ENCODE assay signal across 26 cellular contexts in the genomic region with DNA sequence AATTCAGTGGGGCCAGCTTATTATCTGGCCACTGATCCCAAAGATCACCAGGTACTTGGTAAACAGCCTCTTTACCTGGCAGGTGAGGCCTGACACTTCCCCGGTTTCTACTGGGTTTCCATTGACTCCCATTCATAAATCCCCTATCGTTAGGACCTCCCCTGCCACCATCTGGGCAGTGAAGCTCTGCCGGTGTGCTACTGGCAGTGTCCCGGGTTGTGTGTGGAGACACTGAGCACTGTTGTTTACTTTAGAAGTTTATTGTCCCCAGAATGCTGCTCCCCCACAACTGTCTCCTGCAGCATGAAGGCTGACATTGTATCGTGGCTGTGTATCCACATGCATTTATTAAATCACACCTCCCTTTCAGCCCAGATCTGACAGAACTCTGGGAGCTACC.
"Had no signal": no experiment of that assay in that cellular context is flagged by ENCODE, and none has a peak within 500 bp of the region (broad histone marks: within the 10 kb centered on the region; RNA-seq: fewer than 3 reads in every experiment).

No MANE protein-coding gene starts in this region.

- H3K36me3 Mint-ChIP-seq: stimulated activated effector memory CD8-positive, alpha-beta T cell treated with anti-CD3 and anti-CD28 coated beads, Interleukin-12 subunit alpha, Interleukin-12 subunit beta, amount 100 ng/mL, for 72 hours; WTC11 had no signal

- H3K27me3 ChIP-seq: adrenal gland, ascending aorta, brain microvascular endothelial cell, tibial artery had no signal

- H3K27ac ChIP-seq: adrenal gland, ascending aorta, brain microvascular endothelial cell, tibial artery had no signal

- H3K4me1 ChIP-seq: ascending aorta, tibial artery had no signal

- DNase-seq: activated CD4-positive, alpha-beta T cell treated with anti-CD3 and anti-CD28 coated beads for 36 hours; activated CD4-positive, alpha-beta T cell treated with anti-CD3 and anti-CD28 coated beads, Interleukin-2, amount 50 U/mL, for 4 hours; activated CD8-positive, alpha-beta memory T cell treated with anti-CD3 and anti-CD28 coated beads for 24 hours; activated CD8-positive, alpha-beta memory T cell treated with anti-CD3 and anti-CD28 coated beads, Interleukin-2, amount 50 U/mL, for 4 hours; activated naive CD4-positive, alpha-beta T cell; activated T-cell treated with anti-CD3 and anti-CD28 coated beads, Interleukin-2, amount 50 U/mL, for 4 hours; adrenal gland; brain microvascular endothelial cell; caudate nucleus; effector CD8-positive, alpha-beta T cell; erythroblast; foreskin melanocyte; kidney glomerular epithelial cell; occipital lobe; small intestine; stimulated activated CD4-positive, alpha-beta T cell treated with anti-CD3 and anti-CD28 coated beads, Interleukin-2, amount 100 ng/mL, for 24 hours; stimulated activated naive CD8-positive, alpha-beta T cell treated with anti-CD3 and anti-CD28 coated beads, Interleukin-15, amount 100 ng/mL, for 72 hours; T1000; tibial artery had no signal

- H3K4me1 Mint-ChIP-seq: activated CD4-positive, alpha-beta T cell treated with anti-CD3 and anti-CD28 coated beads for 36 hours; stimulated activated effector memory CD8-positive, alpha-beta T cell treated with anti-CD3 and anti-CD28 coated beads, Interleukin-12 subunit alpha, Interleukin-12 subunit beta, amount 100 ng/mL, for 72 hours had no signal

- H3K4me3 ChIP-seq: adrenal gland, ascending aorta, tibial artery had no signal

- H3K27ac Mint-ChIP-seq: activated CD4-positive, alpha-beta T cell treated with anti-CD3 and anti-CD28 coated beads for 36 hours; activated naive CD8-positive, alpha-beta T cell; activated T-helper 2 cell treated with anti-CD3 and anti-CD28 coated beads, Interferon-gamma antibody, Interleukin-2, Interleukin-4, amounts not matched to agents 10 μg/mL and 5 μg/mL and 100 μg/mL, durations not matched to agents 14 hours and 24 hours and 36 hours; dendritic cell treated with granulocyte-macrophage colony-stimulating factor and Interleukin-4, amounts not matched to agents 40 ng/mL and 50 ng/mL, for 4 days; memory B cell; stimulated activated effector memory CD8-positive, alpha-beta T cell treated with anti-CD3 and anti-CD28 coated beads, Interleukin-12 subunit alpha, Interleukin-12 subunit beta, amount 100 ng/mL, for 72 hours; WTC11 had no signal

- H3K36me3 ChIP-seq: adrenal gland, brain microvascular endothelial cell had no signal

- H3K9me3 Mint-ChIP-seq: activated T-cell treated with anti-CD3 and anti-CD28 coated beads, Interleukin-2, amount 50 U/mL, for 4 hours; activated T-helper 2 cell treated with anti-CD3 and anti-CD28 coated beads, Interferon-gamma antibody, Interleukin-2, Interleukin-4, amounts not matched to agents 10 μg/mL and 5 μg/mL and 100 μg/mL, durations not matched to agents 14 hours and 24 hours and 36 hours; dendritic cell treated with granulocyte-macrophage colony-stimulating factor and Interleukin-4, amounts not matched to agents 40 ng/mL and 50 ng/mL, for 4 days; memory B cell; stimulated activated effector memory CD8-positive, alpha-beta T cell treated with anti-CD3 and anti-CD28 coated beads, Interleukin-12 subunit alpha, Interleukin-12 subunit beta, amount 100 ng/mL, for 72 hours; stimulated activated naive CD8-positive, alpha-beta T cell treated with anti-CD3 and anti-CD28 coated beads, Interleukin-15, amount 100 ng/mL, for 72 hours had no signal

- H3K27me3 Mint-ChIP-seq: activated CD4-positive, alpha-beta T cell treated with anti-CD3 and anti-CD28 coated beads for 36 hours; activated naive CD8-positive, alpha-beta T cell; dendritic cell treated with granulocyte-macrophage colony-stimulating factor and Interleukin-4, amounts not matched to agents 40 ng/mL and 50 ng/mL, for 4 days; memory B cell; stimulated activated naive CD8-positive, alpha-beta T cell treated with anti-CD3 and anti-CD28 coated beads, Interleukin-15, amount 100 ng/mL, for 72 hours had no signal

- H3K4me3 Mint-ChIP-seq: activated CD4-positive, alpha-beta T cell treated with anti-CD3 and anti-CD28 coated beads for 36 hours; activated naive CD8-positive, alpha-beta T cell; activated T-cell treated with anti-CD3 and anti-CD28 coated beads, Interleukin-2, amount 50 U/mL, for 4 hours; dendritic cell treated with granulocyte-macrophage colony-stimulating factor and Interleukin-4, amounts not matched to agents 40 ng/mL and 50 ng/mL, for 4 days; memory B cell; stimulated activated effector memory CD8-positive, alpha-beta T cell treated with anti-CD3 and anti-CD28 coated beads, Interleukin-12 subunit alpha, Interleukin-12 subunit beta, amount 100 ng/mL, for 72 hours; stimulated activated naive CD8-positive, alpha-beta T cell treated with anti-CD3 and anti-CD28 coated beads, Interleukin-15, amount 100 ng/mL, for 72 hours; WTC11 had no signal

- H3K9me3 ChIP-seq: adrenal gland, ascending aorta, tibial artery had no signal
